1 cellular context compared by ENCODE assay signal in genomic region chr12:104122298-104122697, GRCh38.
TF ChIP-seq lines count a peak whose summit lies in the region.

No MANE protein-coding gene starts in this region.

TF ChIP-seq in IMR-90, 13 proteins besides CTCF, POLR2A, EP300 and RAD21:
- TF ChIP-seq MXI1 (IDR thresholded peaks at IDR 0.05; ENCODE audit: borderline replicate concordance, low read depth, low read length) (no peak), RCOR1 (IDR thresholded peaks at IDR 0.05; ENCODE audit: insufficient replicate concordance, low read length) (no peak), RFX5 (IDR thresholded peaks at IDR 0.05; ENCODE audit: low read depth, low read length) (no peak), CHD1 (IDR thresholded peaks at IDR 0.05; ENCODE audit: low read depth, low read length) (no peak), MAFK (IDR thresholded peaks at IDR 0.05; ENCODE audit: low read depth, low read length) (no peak), BHLHE40 (IDR thresholded peaks at IDR 0.05; ENCODE audit: low read depth, low read length) (no peak), FOS (IDR thresholded peaks at IDR 0.05; ENCODE audit: low read depth, low read length) (no peak), MAZ (IDR thresholded peaks at IDR 0.05; ENCODE audit: borderline replicate concordance, low read depth, low read length) (no peak), NFE2L2 (IDR thresholded peaks at IDR 0.05; ENCODE audit: low read depth, low read length) (no peak), CEBPB (IDR thresholded peaks at IDR 0.05; ENCODE audit: low read depth, low read length) (no peak), SMC3 (IDR thresholded peaks at IDR 0.05; ENCODE audit: low read depth, low read length) (no peak)
- TF ChIP-seq, protein P1, sequence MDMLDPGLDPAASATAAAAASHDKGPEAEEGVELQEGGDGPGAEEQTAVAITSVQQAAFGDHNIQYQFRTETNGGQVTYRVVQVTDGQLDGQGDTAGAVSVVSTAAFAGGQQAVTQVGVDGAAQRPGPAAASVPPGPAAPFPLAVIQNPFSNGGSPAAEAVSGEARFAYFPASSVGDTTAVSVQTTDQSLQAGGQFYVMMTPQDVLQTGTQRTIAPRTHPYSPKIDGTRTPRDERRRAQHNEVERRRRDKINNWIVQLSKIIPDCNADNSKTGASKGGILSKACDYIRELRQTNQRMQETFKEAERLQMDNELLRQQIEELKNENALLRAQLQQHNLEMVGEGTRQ (IDR thresholded peaks at IDR 0.05; ENCODE audit: low read depth, low read length): no peak
- TF ChIP-seq, protein P2, sequence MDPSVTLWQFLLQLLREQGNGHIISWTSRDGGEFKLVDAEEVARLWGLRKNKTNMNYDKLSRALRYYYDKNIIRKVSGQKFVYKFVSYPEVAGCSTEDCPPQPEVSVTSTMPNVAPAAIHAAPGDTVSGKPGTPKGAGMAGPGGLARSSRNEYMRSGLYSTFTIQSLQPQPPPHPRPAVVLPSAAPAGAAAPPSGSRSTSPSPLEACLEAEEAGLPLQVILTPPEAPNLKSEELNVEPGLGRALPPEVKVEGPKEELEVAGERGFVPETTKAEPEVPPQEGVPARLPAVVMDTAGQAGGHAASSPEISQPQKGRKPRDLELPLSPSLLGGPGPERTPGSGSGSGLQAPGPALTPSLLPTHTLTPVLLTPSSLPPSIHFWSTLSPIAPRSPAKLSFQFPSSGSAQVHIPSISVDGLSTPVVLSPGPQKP (IDR thresholded peaks at IDR 0.05; ENCODE audit: borderline replicate concordance, low read depth, low read length): no peak
